ENCODE assay signal across 10 cellular contexts in the genomic region with DNA sequence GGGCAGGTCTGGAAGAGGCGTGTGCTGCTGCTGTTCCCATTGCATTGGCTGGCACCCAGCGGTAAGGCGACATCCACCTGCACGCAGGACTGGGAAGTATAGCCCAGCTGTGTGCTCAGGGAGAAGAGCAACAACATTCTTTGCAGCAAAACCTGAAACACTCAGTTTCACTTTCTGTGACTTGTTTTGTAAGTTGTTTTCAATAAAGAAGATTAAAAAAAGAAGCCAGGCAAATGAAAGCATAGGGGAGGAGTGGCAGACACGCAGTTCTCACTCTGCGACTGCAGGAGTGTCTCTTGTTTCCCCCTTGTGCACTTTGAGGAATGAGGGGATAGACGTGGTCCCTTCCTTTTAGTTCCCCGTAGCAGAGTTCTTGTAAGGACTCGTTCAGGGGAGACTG. TPM values are rescaled to one million over a fixed set of nuclear protein-coding genes. Genes with fewer than 3 reads are reported as not detected.
DNase-seq lines count a peak whose midpoint lies in the region; ATAC-seq lines count a peak whose summit lies in the region.
"Had no signal": no experiment of that assay in that cellular context is flagged by ENCODE, and none has a peak within 500 bp of the region (broad histone marks: within the 10 kb centered on the region; RNA-seq: fewer than 3 reads in every experiment).

No MANE protein-coding gene starts in this region.

- H3K27me3 ChIP-seq in HAP-1 (ENCODE audit: low read depth), result no peaks in the 10 kb centered on the region

- H3K27ac Mint-ChIP-seq in activated CD4-positive, alpha-beta T cell treated with anti-CD3 and anti-CD28 coated beads for 36 hours, result peak overlapping the region; percentile 37
- H3K27ac Mint-ChIP-seq in naive B cell, result peak overlapping the region; percentile 86 to 97 (median 94)

- intact Hi-C loops in activated CD4-positive, alpha-beta T cell treated with anti-CD3 and anti-CD28 coated beads for 36 hours (cut with DNase I, micrococcal nuclease), result no loop called here

- H3K4me1 Mint-ChIP-seq in activated CD4-positive, alpha-beta T cell treated with anti-CD3 and anti-CD28 coated beads for 36 hours, result peaks cover 53% of the 10 kb centered on the region
- peaks cover 53 to 73% (median 70%) of the 10 kb centered on the region in 3 donors for H3K4me1 Mint-ChIP-seq in naive B cell

- H3K9me3 ChIP-seq in HAP-1, result no peaks in the 10 kb centered on the region

- peaks cover 10% of the 10 kb centered on the region for H3K4me1 ChIP-seq in HAP-1

- H3K9me3 Mint-ChIP-seq in activated CD4-positive, alpha-beta T cell treated with anti-CD3 and anti-CD28 coated beads for 36 hours (ENCODE audit: low read depth), result peaks cover 4% of the 10 kb centered on the region
- H3K9me3 Mint-ChIP-seq in naive B cell, result no peaks in the 10 kb centered on the region

- no peak for DNase-seq in activated CD4-positive, alpha-beta T cell treated with anti-CD3 and anti-CD28 coated beads for 36 hours
- no peak for DNase-seq in activated CD4-positive, alpha-beta T cell treated with anti-CD3 and anti-CD28 coated beads, Interleukin-2, amount 50 U/mL, for 4 hours
- DNase-seq in naive B cell (no peak), HAP-1 (ENCODE audit: low spot score in 2 of 2) (no peak), medulla oblongata (ENCODE audit: extremely low spot score) (no peak)
- no peak for DNase-seq in stimulated activated CD8-positive, alpha-beta memory T cell treated with anti-CD3 and anti-CD28 coated beads, Interleukin-4, amount 100 ng/mL, for 48 hours
- DNase-seq: 8988T, NCI-H1417 treated with DMSO at 0.1 percent for 48 hours had no signal

- no peak overlapping the region for H3K4me3 Mint-ChIP-seq in activated CD4-positive, alpha-beta T cell treated with anti-CD3 and anti-CD28 coated beads for 36 hours
- H3K4me3 Mint-ChIP-seq in naive B cell, result peak overlapping the region; percentile 51 to 92 (median 84)

- peak; percentile 42 for ATAC-seq in activated CD4-positive, alpha-beta T cell treated with anti-CD3 and anti-CD28 coated beads for 36 hours
- peak; percentile 87 for ATAC-seq in GM21390 (IDR thresholded peaks at IDR 0.05; ENCODE audit: unreplicated experiment)
- peak; percentile 69 for ATAC-seq in HG03432 (IDR thresholded peaks at IDR 0.05; ENCODE audit: unreplicated experiment)
- ATAC-seq in naive B cell (ENCODE audit: low read depth in 2 of 2), result peak; percentile 63 to 71

- H3K4me3 ChIP-seq in HAP-1, result no peak overlapping the region

- CTCF ChIA-PET in activated CD4-positive, alpha-beta T cell treated with anti-CD3 and anti-CD28 coated beads for 36 hours (lab: Charles Lee), result no interaction called here

- in situ Hi-C loops in HAP-1 (cut with MboI; ENCODE audit: low sequenced_read_pairs), result no loop called here

- peaks cover 30% of the 10 kb centered on the region for H3K36me3 ChIP-seq in HAP-1 (replicated peaks)

- POLR2A ChIA-PET in activated CD4-positive, alpha-beta T cell treated with anti-CD3 and anti-CD28 coated beads for 36 hours (lab: Charles Lee), result no interaction called here

- peaks cover 44% of the 10 kb centered on the region for H3K36me3 Mint-ChIP-seq in activated CD4-positive, alpha-beta T cell treated with anti-CD3 and anti-CD28 coated beads for 36 hours (ENCODE audit: low read depth)
- H3K36me3 Mint-ChIP-seq in naive B cell, result peaks cover 5 to 7% of the 10 kb centered on the region in 2 donors

- no peaks in the 10 kb centered on the region for H3K27me3 Mint-ChIP-seq in activated CD4-positive, alpha-beta T cell treated with anti-CD3 and anti-CD28 coated beads for 36 hours
- no peaks in the 10 kb centered on the region for H3K27me3 Mint-ChIP-seq in naive B cell

RNA-seq across cellular contexts. Expression of a gene that starts 5.8 kb away (rescaled TPM):
- 10 to 100 TPM; 53.3 to 56.2 TPM for total RNA-seq in activated CD4-positive, alpha-beta T cell treated with anti-CD3 and anti-CD28 coated beads for 36 hours
- 100 to 1,000 TPM in 2 of 6 donors, 10 to 100 TPM in 4; 93.4 to 123 (median 95.2) TPM for polyA plus RNA-seq in naive B cell (ENCODE audit: low read depth in 6 of 6)

RNA-seq across cellular contexts. Expression of a gene that starts 6.1 kb away (rescaled TPM):
- 1 to 10 TPM; 7.5 to 8.3 TPM for total RNA-seq in activated CD4-positive, alpha-beta T cell treated with anti-CD3 and anti-CD28 coated beads for 36 hours
- 1 to 10 TPM; 4.0 to 7.5 (median 5.7) TPM for polyA plus RNA-seq in naive B cell (ENCODE audit: low read depth in 6 of 6)
